In genomic region chr2:157840568-157841156, GRCh38 we compare ENCODE assay signal across 12 cellular contexts. TPM values are rescaled to one million over a fixed set of nuclear protein-coding genes. Genes with fewer than 3 reads are reported as not detected.
A peak's percentile ranks its signal among the peaks of the same experiment; 100 is the strongest.
DNase-seq lines count a peak whose midpoint lies in the region; TF ChIP-seq lines count a peak whose summit lies in the region.
"Had no signal": no experiment of that assay in that cellular context is flagged by ENCODE, and none has a peak within 500 bp of the region (broad histone marks: within the 10 kb centered on the region; RNA-seq: fewer than 3 reads in every experiment).

No MANE protein-coding gene starts in this region.

- H3K23ac ChIP-seq in mesenchymal stem cell (ENCODE audit: low read length in 2 of 2) = no peak overlapping the region

- H3K4me1 ChIP-seq in fibroblast of lung (ENCODE audit: control insufficient read depth, extremely low read depth, insufficient read depth, low read length) = peaks cover 26% of the 10 kb centered on the region
- peaks cover 33% of the 10 kb centered on the region for H3K4me1 ChIP-seq in mesenchymal stem cell (ENCODE audit: control insufficient read depth, insufficient read depth, low read depth, low read length)

- H3K27ac ChIP-seq in AG04450 (ENCODE audit: low read depth, low read length) (no peak overlapping the region), fibroblast of lung (ENCODE audit: insufficient read depth, low read length) (no peak overlapping the region), mesenchymal stem cell (ENCODE audit: low read length, poor library complexity, severe bottlenecking) (peak overlapping the region; percentile 89)
- H3K27ac ChIP-seq: VCaP had no signal

- H3K79me2 ChIP-seq in fibroblast of lung (ENCODE audit: control insufficient read depth, insufficient read depth, low read length) = peaks cover 41% of the 10 kb centered on the region

- no peak overlapping the region for H3K9ac ChIP-seq in fibroblast of lung (ENCODE audit: insufficient read depth, low read length)
- no peak overlapping the region for H3K9ac ChIP-seq in mesenchymal stem cell (ENCODE audit: low read length)
- H3K9ac ChIP-seq: KMS-11 had no signal

- CTCF ChIA-PET in AG04450 (lab: Charles Lee) = interaction anchor here (0.5 kb wide), 1 partner anchor 164 kb away, joined by 5 read pairs; no protein-coding TSS in a partner anchor
- CTCF ChIA-PET in HEK293T (lab: Yijun Ruan, JAX) = interaction anchor here (0.9 kb wide), 1 partner anchor 35 kb away, joined by 4 read pairs; the partner anchor contains the start of gene ACVR1

- H4K91ac ChIP-seq in mesenchymal stem cell (ENCODE audit: low read length) = peak overlapping the region; percentile 73

- TF ChIP-seq CTCF in AG04450 (IDR thresholded peaks at IDR 0.05; ENCODE audit: low read depth, low read length) (peak; percentile 20; the same call in 1 of the 2 replicates), fibroblast of lung (conservative IDR thresholded peaks at IDR 0.05 in 1 of 2, IDR thresholded peaks at IDR 0.05 in 1 of 2; ENCODE audit: low read depth in 1 of 2, low read length in 2 of 2) (peak; percentile 6 to 10)

- H3K14ac ChIP-seq in mesenchymal stem cell (ENCODE audit: low read length in 2 of 2) = peak overlapping the region in 1 of 2 experiments; percentile 7

- H2AFZ ChIP-seq in fibroblast of lung (ENCODE audit: low read length) (no peak overlapping the region), mesenchymal stem cell (ENCODE audit: low read depth, low read length) (no peak overlapping the region)

- H3K9me3 ChIP-seq in AG04450 (ENCODE audit: control insufficient read depth, insufficient read depth, low read length) (no peaks in the 10 kb centered on the region), fibroblast of lung (ENCODE audit: control insufficient read depth, insufficient read depth, low read depth, low read length) (no peaks in the 10 kb centered on the region), mesenchymal stem cell (ENCODE audit: control insufficient read depth, low read length) (no peaks in the 10 kb centered on the region)

- no peak overlapping the region for H2BK5ac ChIP-seq in mesenchymal stem cell (ENCODE audit: low read depth, low read length, poor library complexity, severe bottlenecking)

- H3K4ac ChIP-seq in mesenchymal stem cell (ENCODE audit: low read depth in 1 of 2, low read length in 2 of 2) = peak overlapping the region in 1 of 2 experiments; percentile 35

- no peak overlapping the region for H3K4me2 ChIP-seq in fibroblast of lung (ENCODE audit: extremely low read depth, insufficient read depth, low read length)
- peak overlapping the region; percentile 36 for H3K4me2 ChIP-seq in mesenchymal stem cell (ENCODE audit: low read length, poor library complexity, severe bottlenecking)

- H4K8ac ChIP-seq in mesenchymal stem cell (ENCODE audit: low read length) = peak overlapping the region; percentile 12

- no peak overlapping the region for H2BK15ac ChIP-seq in mesenchymal stem cell (ENCODE audit: low read depth, poor library complexity, severe bottlenecking)

- H2AK5ac ChIP-seq in mesenchymal stem cell (ENCODE audit: low read length, severe bottlenecking) = no peak overlapping the region

- DNase-seq in AG04450 (ENCODE audit: low read depth, low spot score) = no peak
- DNase-seq in NCI-H526 (lab: John Stamatoyannopoulos, UW) = peak; percentile 12 to 76
- DNase-seq in fibroblast of lung (ENCODE audit: low read depth in 2 of 2) = peak; percentile 26 to 79
- no peak for DNase-seq in mesenchymal stem cell
- DNase-seq in AG08396 (ENCODE audit: low spot score) = no peak
- DNase-seq in superior temporal gyrus (ENCODE audit: extremely low spot score) = no peak
- no peak for DNase-seq in activated CD8-positive, alpha-beta memory T cell treated with anti-CD3 and anti-CD28 coated beads, Interleukin-2, amount 50 U/mL, for 48 hours
- DNase-seq in HEK293T (ENCODE audit: extremely low spot score) = no peak
- DNase-seq: activated effector memory CD4-positive, alpha-beta T cell treated with anti-CD3 and anti-CD28 coated beads, Interleukin-2, amount 50 U/mL, for 16 hours; stimulated activated CD4-positive, alpha-beta T cell treated with anti-CD3 and anti-CD28 coated beads, Interleukin-4, amount 100 ng/mL, for 1 hour had no signal

- H3K36me3 ChIP-seq in fibroblast of lung (ENCODE audit: control insufficient read depth, insufficient read depth, low read length) = peaks cover 4% of the 10 kb centered on the region
- peaks cover 2 to 17% of the 10 kb centered on the region in 2 experiments for H3K36me3 ChIP-seq in mesenchymal stem cell (ENCODE audit: control insufficient read depth in 1 of 2, insufficient read depth in 2 of 2, low read depth in 1 of 2, low read length in 2 of 2)

- POLR2A ChIA-PET in AG04450 (lab: Yijun Ruan, JAX) (no interaction called here), HEK293T (lab: Yijun Ruan, JAX) (no interaction called here)

- no peak overlapping the region for H2BK120ac ChIP-seq in mesenchymal stem cell (ENCODE audit: low read depth, low read length)

- peak overlapping the region in 1 of 2 experiments; percentile 37 for H2BK12ac ChIP-seq in mesenchymal stem cell (ENCODE audit: low read length in 2 of 2)

- WGBS in mesenchymal stem cell = 87% methylated on average over 10 of the region's 10 CpGs

- H3K18ac ChIP-seq in mesenchymal stem cell (ENCODE audit: low read depth in 1 of 2, low read length in 2 of 2) = peak overlapping the region; percentile 19 to 67

- H3K27me3 ChIP-seq in AG04450 (ENCODE audit: control insufficient read depth, insufficient read depth, low read length) (no peaks in the 10 kb centered on the region), fibroblast of lung (ENCODE audit: control insufficient read depth, insufficient read depth, low read length) (no peaks in the 10 kb centered on the region), mesenchymal stem cell (ENCODE audit: control insufficient read depth in 1 of 2, insufficient read depth in 1 of 2, low read length in 2 of 2) (no peaks in the 10 kb centered on the region)

- H4K20me1 ChIP-seq in fibroblast of lung (ENCODE audit: control insufficient read depth, extremely low read depth, insufficient read depth, low read length) = no peaks in the 10 kb centered on the region

- peaks cover 16% of the 10 kb centered on the region for H3K79me1 ChIP-seq in mesenchymal stem cell (replicated peaks; ENCODE audit: low read length, poor library complexity, severe bottlenecking)

- H3K4me3 ChIP-seq in AG04450 (ENCODE audit: low read depth, low read length) (no peak overlapping the region), fibroblast of lung (replicated peaks in 1 of 4; ENCODE audit: control extremely low read depth in 1 of 4, insufficient read depth in 1 of 4, low read depth in 3 of 4, low read length in 4 of 4) (no peak overlapping the region), mesenchymal stem cell (ENCODE audit: insufficient read depth in 1 of 2, low read depth in 1 of 2, low read length in 2 of 2) (no peak overlapping the region)

TF ChIP-seq in HEK293T, 16 proteins besides CTCF, POLR2A, EP300 and RAD21:
- no peak for TF ChIP-seq FOXM1 (IDR thresholded peaks at IDR 0.05; ENCODE audit: borderline replicate concordance)
- no peak for TF ChIP-seq NFRKB (IDR thresholded peaks at IDR 0.05)
- TF ChIP-seq CTBP1 (IDR thresholded peaks at IDR 0.05; ENCODE audit: borderline replicate concordance) = no peak
TF ChIP-seq in HEK293T: peak in this region for 0.

RNA-seq across cellular contexts. Expression of gene ACVR1, which starts 35.5 kb away (rescaled TPM):
- polyA plus RNA-seq in AG04450 (2011; rRNA removed) = 50.6 and 53.0 TPM in 2 replicates
- polyA minus RNA-seq in AG04450 (2011; rRNA and poly(A)+ RNA removed) = 49.6 and 58.3 TPM in 2 replicates
- total RNA-seq in fibroblast of lung = 30.8 and 42.9 TPM in 2 replicates
- polyA plus RNA-seq in fibroblast of lung = 57.1 and 72.1 TPM in 2 replicates
- 40.3 and 51.3 TPM in 2 replicates for polyA plus RNA-seq in fibroblast of lung (2012)
- polyA minus RNA-seq in fibroblast of lung (ENCODE audit: low replicate concordance) = 151 and 156 TPM in 2 replicates
- polyA plus RNA-seq in mesenchymal stem cell (2013, experiment 1 of 2) = 29.5 TPM
- polyA plus RNA-seq in mesenchymal stem cell (2013, experiment 2 of 2) = 30.9 TPM

Comparison
In these comparisons a context has a peak if more than half of its experiments do, and no peak if none do; other contexts are left out.
1. DNase-seq: peak in NCI-H526 (2 of 2) and fibroblast of lung (2 of 2); none in AG04450 (single experiment), mesenchymal stem cell (single experiment), AG08396 (single experiment), superior temporal gyrus (single experiment), activated CD8-positive, alpha-beta memory T cell treated with anti-CD3 and anti-CD28 coated beads, Interleukin-2, amount 50 U/mL, for 48 hours (single experiment) and HEK293T (single experiment).